24 cellular contexts compared by ENCODE assay signal in the genomic region with DNA sequence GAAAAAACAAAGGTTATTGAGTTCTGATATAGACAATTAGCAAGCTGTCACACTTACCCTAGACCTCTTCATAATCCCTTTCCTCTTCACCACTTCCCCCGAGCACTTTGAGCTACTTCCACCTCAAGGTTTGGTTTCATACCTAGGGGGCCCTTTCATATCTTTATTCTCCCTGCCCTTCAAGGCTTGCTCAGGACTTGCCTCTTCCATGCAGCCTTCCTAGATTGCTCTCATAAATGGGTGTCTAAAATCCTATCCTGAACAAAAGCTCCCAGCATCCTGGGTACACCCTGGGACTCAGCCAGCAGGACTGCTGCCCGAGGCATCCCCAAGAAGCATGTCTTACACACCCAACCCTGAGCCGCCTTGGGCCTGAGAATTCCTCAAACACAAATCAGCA.
A peak's percentile ranks its signal among the peaks of the same experiment; 100 is the strongest.
DNase-seq lines count a peak whose midpoint lies in the region; ATAC-seq, FAIRE-seq and TF ChIP-seq lines count a peak whose summit lies in the region.
"Had no signal": no experiment of that assay in that cellular context is flagged by ENCODE, and none has a peak within 500 bp of the region (broad histone marks: within the 10 kb centered on the region; RNA-seq: fewer than 3 reads in every experiment).

No MANE protein-coding gene starts in this region.

- peaks cover 63% of the 10 kb centered on the region for H3K27me3 Mint-ChIP-seq in T-helper 17 cell

- H3K9me3 ChIP-seq in T-helper 17 cell (ENCODE audit: control insufficient read depth, low read length, poor library complexity, severe bottlenecking) (no peaks in the 10 kb centered on the region), kidney (ENCODE audit: control insufficient read depth in 1 of 2, low read length in 2 of 2) (no peaks in the 10 kb centered on the region)
- H3K9me3 ChIP-seq: BE2C had no signal

- no peaks in the 10 kb centered on the region for H3K36me3 Mint-ChIP-seq in T-helper 17 cell (ENCODE audit: low read depth)
- H3K36me3 Mint-ChIP-seq: CD14-positive monocyte; CD4-positive, alpha-beta memory T cell; CD4-positive, CD25-positive, alpha-beta regulatory T cell; CD8-positive, alpha-beta memory T cell had no signal

- ATAC-seq in left ventricle myocardium superior: no peak
- ATAC-seq in T-helper 17 cell: no peak
- ATAC-seq: GM12878 had no signal

- DNase-seq in cardiac septum (ENCODE audit: low spot score) (peak; percentile 43), left ventricle myocardium superior (no peak), T-helper 17 cell (no peak), kidney (no peak), HTR-8/SVneo (ENCODE audit: insufficient read length, low spot score) (no peak)
- DNase-seq: ACHN; BE2C; C1 segment of cervical spinal cord; CD4-positive, alpha-beta memory T cell; CD4-positive, CD25-positive, alpha-beta regulatory T cell; CD8-positive, alpha-beta memory T cell; COR-L47; DMS153; DMS53; DMS79; DND-41; EL; GDM1 had no signal

- H3K4me1 Mint-ChIP-seq in T-helper 17 cell: peaks cover 2% of the 10 kb centered on the region
- H3K4me1 Mint-ChIP-seq: CD14-positive monocyte; CD4-positive, alpha-beta memory T cell; CD4-positive, CD25-positive, alpha-beta regulatory T cell; CD8-positive, alpha-beta memory T cell had no signal

- peak overlapping the region; percentile 53 for H3K27ac Mint-ChIP-seq in T-helper 17 cell
- H3K27ac Mint-ChIP-seq: CD14-positive monocyte; CD4-positive, alpha-beta memory T cell; CD4-positive, CD25-positive, alpha-beta regulatory T cell; CD8-positive, alpha-beta memory T cell had no signal

- H3K4me3 Mint-ChIP-seq in T-helper 17 cell: no peak overlapping the region
- H3K4me3 Mint-ChIP-seq: CD14-positive monocyte; CD4-positive, alpha-beta memory T cell; CD4-positive, CD25-positive, alpha-beta regulatory T cell; CD8-positive, alpha-beta memory T cell had no signal

- intact Hi-C loops in cardiac septum (cut with DNase I) (no loop called here), left ventricle myocardium superior (cut with micrococcal nuclease) (no loop called here), kidney (cut with DNase I) (no loop called here)

- FAIRE-seq in kidney (lab: Jason Lieb, UNC): no peak
- FAIRE-seq in HTR-8/SVneo (lab: Jason Lieb, UNC): no peak
- FAIRE-seq: GM12878, GM12892, GM18507 had no signal

- no peaks in the 10 kb centered on the region for H3K4me1 ChIP-seq in kidney (ENCODE audit: control insufficient read depth in 1 of 2, insufficient read depth in 1 of 2, low read depth in 1 of 2, low read length in 2 of 2)
- H3K4me1 ChIP-seq: BE2C, BLaER1 had no signal

- TF ChIP-seq CTCF in kidney (IDR thresholded peaks at IDR 0.05; ENCODE audit: borderline replicate concordance, extremely low read depth, insufficient read depth): no peak

- H3K4me3 ChIP-seq in kidney (ENCODE audit: low read length in 2 of 2): no peak overlapping the region
- H3K4me3 ChIP-seq: BLaER1, GM12878 had no signal

- no peak overlapping the region for H3K9ac ChIP-seq in kidney (ENCODE audit: low read length in 2 of 2)
- H3K9ac ChIP-seq: BLaER1 had no signal

- H3K27ac ChIP-seq in kidney (ENCODE audit: low read depth in 2 of 2, low read length in 2 of 2): no peak overlapping the region
- H3K27ac ChIP-seq: 22Rv1, BLaER1 had no signal

- no peaks in the 10 kb centered on the region for H3K36me3 ChIP-seq in kidney (ENCODE audit: control insufficient read depth in 1 of 2, insufficient read depth in 2 of 2, low read length in 2 of 2)
- H3K36me3 ChIP-seq: BE2C, BLaER1 had no signal
